Comparison of ENCODE assay signal across 1 cellular context in genomic region chr6:32973144-32973854, GRCh38.
TF ChIP-seq lines count a peak whose summit lies in the region.

No MANE protein-coding gene starts in this region.

TF ChIP-seq in H1, 55 proteins besides CTCF, POLR2A, EP300 and RAD21:
- TF ChIP-seq EGR1 (IDR thresholded peaks at IDR 0.05; ENCODE audit: borderline replicate concordance, low read depth, low read length) (no peak), TAF7 (optimal IDR thresholded peaks at IDR 0.05; ENCODE audit: borderline replicate concordance, low read depth, low read length) (peak; percentile 4), SP4 (IDR thresholded peaks at IDR 0.05; ENCODE audit: low read length) (no peak), CTBP2 (IDR thresholded peaks at IDR 0.05; ENCODE audit: borderline replicate concordance, insufficient read depth, insufficient read length, low read length) (no peak), TAF1 (IDR thresholded peaks at IDR 0.05; ENCODE audit: low read depth, low read length) (no peak), BRCA1 (IDR thresholded peaks at IDR 0.05; ENCODE audit: low read depth, low read length) (no peak), JUN (IDR thresholded peaks at IDR 0.05; ENCODE audit: low read depth, low read length) (no peak), SIN3A (conservative IDR thresholded peaks at IDR 0.05 in 1 of 2, IDR thresholded peaks at IDR 0.05 in 1 of 2; ENCODE audit: low read depth in 1 of 2, low read length in 2 of 2) (peak; percentile 76 to 86; a peak in 3 of 4 replicates), RXRA (IDR thresholded peaks at IDR 0.05; ENCODE audit: insufficient read depth, low read depth, low read length) (no peak), CHD1 (IDR thresholded peaks at IDR 0.05; ENCODE audit: low read depth, low read length) (no peak), E2F6 (IDR thresholded peaks at IDR 0.05) (no peak), CREB1 (IDR thresholded peaks at IDR 0.05) (no peak), BCL11A (IDR thresholded peaks at IDR 0.05; ENCODE audit: low read depth in 2 of 2, low read length in 2 of 2) (no peak), SIRT6 (IDR thresholded peaks at IDR 0.05; ENCODE audit: low read length) (no peak), YY1 (IDR thresholded peaks at IDR 0.05; ENCODE audit: low read depth, low read length) (no peak), FOSL1 (IDR thresholded peaks at IDR 0.05; ENCODE audit: insufficient read depth, low read depth, low read length) (no peak), MAFK (IDR thresholded peaks at IDR 0.05; ENCODE audit: low read depth, low read length) (no peak), NRF1 (IDR thresholded peaks at IDR 0.05; ENCODE audit: low read depth, low read length) (no peak), CEBPB (IDR thresholded peaks at IDR 0.05; ENCODE audit: low read depth, low read length) (no peak), KDM1A (IDR thresholded peaks at IDR 0.05; ENCODE audit: borderline replicate concordance, low read length) (no peak), ZNF274 (IDR thresholded peaks at IDR 0.05; ENCODE audit: borderline replicate concordance, extremely low read depth, low read length) (no peak), BACH1 (IDR thresholded peaks at IDR 0.05; ENCODE audit: low read length) (no peak), ATF3 (IDR thresholded peaks at IDR 0.05; ENCODE audit: insufficient read depth, low read depth, low read length) (no peak), RFX5 (IDR thresholded peaks at IDR 0.05; ENCODE audit: borderline replicate concordance, low read depth, low read length) (no peak), SIX5 (IDR thresholded peaks at IDR 0.05; ENCODE audit: low read depth, low read length) (no peak), USF2 (IDR thresholded peaks at IDR 0.05; ENCODE audit: low read length) (no peak), CBX8 (IDR thresholded peaks at IDR 0.05; ENCODE audit: borderline replicate concordance, low read depth, low read length) (no peak), POU5F1 (IDR thresholded peaks at IDR 0.05; ENCODE audit: low read depth, low read length) (no peak), KDM4A (IDR thresholded peaks at IDR 0.05; ENCODE audit: low read depth, low read length, severe bottlenecking) (no peak), SAP30 (IDR thresholded peaks at IDR 0.05; ENCODE audit: insufficient read depth, insufficient replicate concordance, low read length) (peak; percentile 74), TBP (IDR thresholded peaks at IDR 0.05; ENCODE audit: low read depth, low read length) (no peak), POLR2AphosphoS5 (IDR thresholded peaks at IDR 0.05; ENCODE audit: low read depth, low read length) (peak; percentile 51), ATF2 (IDR thresholded peaks at IDR 0.05; ENCODE audit: low read length) (no peak; the same call in 1 of the 2 replicates), NANOG (IDR thresholded peaks at IDR 0.05; ENCODE audit: insufficient read depth, low read depth, low read length, poor library complexity, severe bottlenecking) (no peak), TCF12 (IDR thresholded peaks at IDR 0.05; ENCODE audit: low read depth, low read length) (no peak), PHF8 (conservative IDR thresholded peaks at IDR 0.05; ENCODE audit: low read depth, low read length) (0 out of 2 replicates have a peak, but pooled peaks have one; percentile 2), GABPA (IDR thresholded peaks at IDR 0.05; ENCODE audit: borderline replicate concordance, insufficient read depth, low read length) (no peak), GTF2F1 (IDR thresholded peaks at IDR 0.05; ENCODE audit: borderline replicate concordance, low read depth, low read length) (no peak), SP2 (IDR thresholded peaks at IDR 0.05; ENCODE audit: low read length) (no peak), RBBP5 (IDR thresholded peaks at IDR 0.05; ENCODE audit: borderline replicate concordance, low read depth, low read length) (no peak; the same call in 1 of the 2 replicates), SP1 (IDR thresholded peaks at IDR 0.05; ENCODE audit: low read depth, low read length) (no peak), JUND (IDR thresholded peaks at IDR 0.05; ENCODE audit: low read length) (no peak), RNF2 (IDR thresholded peaks at IDR 0.05; ENCODE audit: borderline replicate concordance, low read depth, low read length, missing control alignments, poor library complexity, severe bottlenecking) (no peak), CHD2 (IDR thresholded peaks at IDR 0.05; ENCODE audit: low read length) (no peak), CBX5 (IDR thresholded peaks at IDR 0.05; ENCODE audit: low read depth, low read length) (no peak), SRF (IDR thresholded peaks at IDR 0.05; ENCODE audit: low read depth, low read length) (no peak), HDAC2 (IDR thresholded peaks at IDR 0.05; ENCODE audit: borderline replicate concordance in 1 of 2, low read depth in 2 of 2, low read length in 2 of 2) (peak in 1 of 2 experiments; percentile 19; a peak in 1 of 4 replicates), SUZ12 (IDR thresholded peaks at IDR 0.05; ENCODE audit: low read length) (no peak), KDM5A (IDR thresholded peaks at IDR 0.05; ENCODE audit: low read length) (no peak)
- TF ChIP-seq, protein P1, sequence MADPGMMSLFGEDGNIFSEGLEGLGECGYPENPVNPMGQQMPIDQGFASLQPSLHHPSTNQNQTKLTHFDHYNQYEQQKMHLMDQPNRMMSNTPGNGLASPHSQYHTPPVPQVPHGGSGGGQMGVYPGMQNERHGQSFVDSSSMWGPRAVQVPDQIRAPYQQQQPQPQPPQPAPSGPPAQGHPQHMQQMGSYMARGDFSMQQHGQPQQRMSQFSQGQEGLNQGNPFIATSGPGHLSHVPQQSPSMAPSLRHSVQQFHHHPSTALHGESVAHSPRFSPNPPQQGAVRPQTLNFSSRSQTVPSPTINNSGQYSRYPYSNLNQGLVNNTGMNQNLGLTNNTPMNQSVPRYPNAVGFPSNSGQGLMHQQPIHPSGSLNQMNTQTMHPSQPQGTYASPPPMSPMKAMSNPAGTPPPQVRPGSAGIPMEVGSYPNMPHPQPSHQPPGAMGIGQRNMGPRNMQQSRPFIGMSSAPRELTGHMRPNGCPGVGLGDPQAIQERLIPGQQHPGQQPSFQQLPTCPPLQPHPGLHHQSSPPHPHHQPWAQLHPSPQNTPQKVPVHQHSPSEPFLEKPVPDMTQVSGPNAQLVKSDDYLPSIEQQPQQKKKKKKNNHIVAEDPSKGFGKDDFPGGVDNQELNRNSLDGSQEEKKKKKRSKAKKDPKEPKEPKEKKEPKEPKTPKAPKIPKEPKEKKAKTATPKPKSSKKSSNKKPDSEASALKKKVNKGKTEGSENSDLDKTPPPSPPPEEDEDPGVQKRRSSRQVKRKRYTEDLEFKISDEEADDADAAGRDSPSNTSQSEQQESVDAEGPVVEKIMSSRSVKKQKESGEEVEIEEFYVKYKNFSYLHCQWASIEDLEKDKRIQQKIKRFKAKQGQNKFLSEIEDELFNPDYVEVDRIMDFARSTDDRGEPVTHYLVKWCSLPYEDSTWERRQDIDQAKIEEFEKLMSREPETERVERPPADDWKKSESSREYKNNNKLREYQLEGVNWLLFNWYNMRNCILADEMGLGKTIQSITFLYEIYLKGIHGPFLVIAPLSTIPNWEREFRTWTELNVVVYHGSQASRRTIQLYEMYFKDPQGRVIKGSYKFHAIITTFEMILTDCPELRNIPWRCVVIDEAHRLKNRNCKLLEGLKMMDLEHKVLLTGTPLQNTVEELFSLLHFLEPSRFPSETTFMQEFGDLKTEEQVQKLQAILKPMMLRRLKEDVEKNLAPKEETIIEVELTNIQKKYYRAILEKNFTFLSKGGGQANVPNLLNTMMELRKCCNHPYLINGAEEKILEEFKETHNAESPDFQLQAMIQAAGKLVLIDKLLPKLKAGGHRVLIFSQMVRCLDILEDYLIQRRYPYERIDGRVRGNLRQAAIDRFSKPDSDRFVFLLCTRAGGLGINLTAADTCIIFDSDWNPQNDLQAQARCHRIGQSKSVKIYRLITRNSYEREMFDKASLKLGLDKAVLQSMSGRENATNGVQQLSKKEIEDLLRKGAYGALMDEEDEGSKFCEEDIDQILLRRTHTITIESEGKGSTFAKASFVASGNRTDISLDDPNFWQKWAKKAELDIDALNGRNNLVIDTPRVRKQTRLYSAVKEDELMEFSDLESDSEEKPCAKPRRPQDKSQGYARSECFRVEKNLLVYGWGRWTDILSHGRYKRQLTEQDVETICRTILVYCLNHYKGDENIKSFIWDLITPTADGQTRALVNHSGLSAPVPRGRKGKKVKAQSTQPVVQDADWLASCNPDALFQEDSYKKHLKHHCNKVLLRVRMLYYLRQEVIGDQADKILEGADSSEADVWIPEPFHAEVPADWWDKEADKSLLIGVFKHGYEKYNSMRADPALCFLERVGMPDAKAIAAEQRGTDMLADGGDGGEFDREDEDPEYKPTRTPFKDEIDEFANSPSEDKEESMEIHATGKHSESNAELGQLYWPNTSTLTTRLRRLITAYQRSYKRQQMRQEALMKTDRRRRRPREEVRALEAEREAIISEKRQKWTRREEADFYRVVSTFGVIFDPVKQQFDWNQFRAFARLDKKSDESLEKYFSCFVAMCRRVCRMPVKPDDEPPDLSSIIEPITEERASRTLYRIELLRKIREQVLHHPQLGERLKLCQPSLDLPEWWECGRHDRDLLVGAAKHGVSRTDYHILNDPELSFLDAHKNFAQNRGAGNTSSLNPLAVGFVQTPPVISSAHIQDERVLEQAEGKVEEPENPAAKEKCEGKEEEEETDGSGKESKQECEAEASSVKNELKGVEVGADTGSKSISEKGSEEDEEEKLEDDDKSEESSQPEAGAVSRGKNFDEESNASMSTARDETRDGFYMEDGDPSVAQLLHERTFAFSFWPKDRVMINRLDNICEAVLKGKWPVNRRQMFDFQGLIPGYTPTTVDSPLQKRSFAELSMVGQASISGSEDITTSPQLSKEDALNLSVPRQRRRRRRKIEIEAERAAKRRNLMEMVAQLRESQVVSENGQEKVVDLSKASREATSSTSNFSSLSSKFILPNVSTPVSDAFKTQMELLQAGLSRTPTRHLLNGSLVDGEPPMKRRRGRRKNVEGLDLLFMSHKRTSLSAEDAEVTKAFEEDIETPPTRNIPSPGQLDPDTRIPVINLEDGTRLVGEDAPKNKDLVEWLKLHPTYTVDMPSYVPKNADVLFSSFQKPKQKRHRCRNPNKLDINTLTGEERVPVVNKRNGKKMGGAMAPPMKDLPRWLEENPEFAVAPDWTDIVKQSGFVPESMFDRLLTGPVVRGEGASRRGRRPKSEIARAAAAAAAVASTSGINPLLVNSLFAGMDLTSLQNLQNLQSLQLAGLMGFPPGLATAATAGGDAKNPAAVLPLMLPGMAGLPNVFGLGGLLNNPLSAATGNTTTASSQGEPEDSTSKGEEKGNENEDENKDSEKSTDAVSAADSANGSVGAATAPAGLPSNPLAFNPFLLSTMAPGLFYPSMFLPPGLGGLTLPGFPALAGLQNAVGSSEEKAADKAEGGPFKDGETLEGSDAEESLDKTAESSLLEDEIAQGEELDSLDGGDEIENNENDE (IDR thresholded peaks at IDR 0.05; ENCODE audit: insufficient replicate concordance, low read length): no peak
